Comparison of ENCODE assay signal across 35 cellular contexts in genomic region chr7:8923164-8923806, GRCh38.
"Had no signal": no experiment of that assay in that cellular context is flagged by ENCODE, and none has a peak within 500 bp of the region (broad histone marks: within the 10 kb centered on the region; RNA-seq: fewer than 3 reads in every experiment).

No MANE protein-coding gene starts in this region.

- H3K27me3 ChIP-seq: ascending aorta, cardiac muscle cell, Peyer's patch had no signal

- H3K4me1 Mint-ChIP-seq: activated B cell treated with CpG ODN at 0.5 μM for 24 hours; activated CD4-positive, alpha-beta memory T cell treated with anti-CD3 and anti-CD28 coated beads, Interleukin-2, amount 10 ng/mL, durations not matched to agents 7 days and 5 days; activated CD8-positive, alpha-beta memory T cell treated with anti-CD3 and anti-CD28 coated beads, Interleukin-2, amount 10 ng/mL, durations not matched to agents 7 days and 5 days; activated naive CD8-positive, alpha-beta T cell treated with anti-CD3 and anti-CD28 coated beads for 36 hours; central memory CD8-positive, alpha-beta T cell had no signal

- H3K27ac ChIP-seq: ascending aorta, cardiac muscle cell, KMS-11, Peyer's patch, RWPE1, VCaP had no signal

- H3K27me3 Mint-ChIP-seq: activated B cell treated with CpG ODN at 0.5 μM for 24 hours; activated CD4-positive, alpha-beta memory T cell treated with anti-CD3 and anti-CD28 coated beads, Interleukin-2, amount 10 ng/mL, durations not matched to agents 7 days and 5 days; activated CD8-positive, alpha-beta memory T cell treated with anti-CD3 and anti-CD28 coated beads, Interleukin-2, amount 10 ng/mL, durations not matched to agents 7 days and 5 days; activated naive CD8-positive, alpha-beta T cell treated with anti-CD3 and anti-CD28 coated beads for 36 hours; central memory CD8-positive, alpha-beta T cell had no signal

- H3K4me3 ChIP-seq: ascending aorta, cardiac muscle cell, Peyer's patch had no signal

- H3K9me3 ChIP-seq: ascending aorta had no signal

- H3K4me3 Mint-ChIP-seq: activated B cell treated with CpG ODN at 0.5 μM for 24 hours; activated CD4-positive, alpha-beta memory T cell treated with anti-CD3 and anti-CD28 coated beads, Interleukin-2, amount 10 ng/mL, durations not matched to agents 7 days and 5 days; activated CD8-positive, alpha-beta memory T cell treated with anti-CD3 and anti-CD28 coated beads, Interleukin-2, amount 10 ng/mL, durations not matched to agents 7 days and 5 days; activated naive CD8-positive, alpha-beta T cell treated with anti-CD3 and anti-CD28 coated beads for 36 hours; central memory CD8-positive, alpha-beta T cell had no signal

- DNase-seq: activated B cell treated with CpG ODN at 0.5 μM for 24 hours; activated CD4-positive, alpha-beta memory T cell treated with anti-CD3 and anti-CD28 coated beads, Interleukin-2, amount 10 ng/mL, durations not matched to agents 7 days and 5 days; activated CD4-positive, alpha-beta T cell treated with anti-CD3 and anti-CD28 coated beads for 48 hours; activated CD4-positive, CD25-positive, alpha-beta regulatory T cell treated with anti-CD3 and anti-CD28 coated beads, Interleukin-2, amount 50 U/mL, for 72 hours; activated CD8-positive, alpha-beta memory T cell treated with anti-CD3 and anti-CD28 coated beads for 24 hours; activated CD8-positive, alpha-beta memory T cell treated with anti-CD3 and anti-CD28 coated beads, Interleukin-2, amount 10 ng/mL, durations not matched to agents 7 days and 5 days; activated CD8-positive, alpha-beta memory T cell treated with anti-CD3 and anti-CD28 coated beads, Interleukin-2, amount 50 U/mL, for 48 hours; activated effector memory CD4-positive, alpha-beta T cell treated with anti-CD3 and anti-CD28 coated beads, Interleukin-2, amount 50 U/mL, for 16 hours; activated naive CD4-positive, alpha-beta T cell; activated naive CD4-positive, alpha-beta T cell treated with anti-CD3 and anti-CD28 coated beads, Interleukin-2, amount 50 U/mL, for 16 hours; activated naive CD8-positive, alpha-beta T cell treated with anti-CD3 and anti-CD28 coated beads for 36 hours; activated T-cell treated with anti-CD3 and anti-CD28 coated beads, Interleukin-2, amount 50 U/mL, for 48 hours; amygdala; MM.1S; MV-4-11; NCI-H1092; NCI-H1436 treated with DMSO at 0.1 percent for 48 hours; NCI-H1694 treated with DMSO at 0.1 percent for 48 hours; NCI-H2029; NCI-H345; NCI-H524 treated with DMSO at 0.1 percent for 48 hours; PC-3; Peyer's patch; SIG-M5; SW 1271; T-helper 1 cell; T-helper 2 cell; T-helper 9 cell had no signal

- H3K36me3 ChIP-seq: ascending aorta, cardiac muscle cell, Peyer's patch had no signal

- H3K27ac Mint-ChIP-seq: activated B cell treated with CpG ODN at 0.5 μM for 24 hours; activated CD4-positive, alpha-beta memory T cell treated with anti-CD3 and anti-CD28 coated beads, Interleukin-2, amount 10 ng/mL, durations not matched to agents 7 days and 5 days; activated CD8-positive, alpha-beta memory T cell treated with anti-CD3 and anti-CD28 coated beads, Interleukin-2, amount 10 ng/mL, durations not matched to agents 7 days and 5 days; activated naive CD8-positive, alpha-beta T cell treated with anti-CD3 and anti-CD28 coated beads for 36 hours had no signal

- H3K9me3 Mint-ChIP-seq: activated B cell treated with CpG ODN at 0.5 μM for 24 hours had no signal

- H3K4me1 ChIP-seq: ascending aorta, Peyer's patch had no signal

- H3K36me3 Mint-ChIP-seq: activated CD8-positive, alpha-beta memory T cell treated with anti-CD3 and anti-CD28 coated beads, Interleukin-2, amount 10 ng/mL, durations not matched to agents 7 days and 5 days; activated naive CD8-positive, alpha-beta T cell treated with anti-CD3 and anti-CD28 coated beads for 36 hours had no signal

- H3K9ac ChIP-seq: KMS-11 had no signal

- ATAC-seq: activated CD8-positive, alpha-beta memory T cell treated with anti-CD3 and anti-CD28 coated beads, Interleukin-2, amount 10 ng/mL, durations not matched to agents 7 days and 5 days; PC-3; Right ventricle myocardium inferior had no signal

- H3K4me2 ChIP-seq: KMS-11 had no signal
